Comparison of ENCODE assay signal across 8 cellular contexts in genomic region chr17:1492249-1493206, GRCh38. TPM values are rescaled to one million over a fixed set of nuclear protein-coding genes. Genes with fewer than 3 reads are reported as not detected.
A peak's percentile ranks its signal among the peaks of the same experiment; 100 is the strongest.
DNase-seq lines count a peak whose midpoint lies in the region; ATAC-seq and TF ChIP-seq lines count a peak whose summit lies in the region.

Gene MYO1C (minus strand): TSS chr17:1492686. CDS start chr17:1492487, 199 bp downstream.

- H3K27ac ChIP-seq in foreskin keratinocyte, result no peak within 1 kb of the TSS

- H3K27me3 ChIP-seq in foreskin keratinocyte, result no peaks in the 10 kb centered on the region

- H3K4me1 Mint-ChIP-seq in T-helper 2 cell treated with Interferon-gamma antibody and Interleukin-4, amounts not matched to agents 5 μg/mL and 100 μg/mL, for 36 hours (ENCODE audit: low read depth), result peaks cover 15% of the 10 kb centered on the region
- H3K4me1 Mint-ChIP-seq in osteocyte (ENCODE audit: unreplicated experiment), result peaks cover 43% of the 10 kb centered on the region

- H3K4me1 ChIP-seq in foreskin keratinocyte, result peaks cover 5% of the 10 kb centered on the region

- no peak for DNase-seq in Daoy (ENCODE audit: low read depth)
- DNase-seq in T-helper 2 cell treated with Interferon-gamma antibody and Interleukin-4, amounts not matched to agents 5 μg/mL and 100 μg/mL, for 36 hours (ENCODE audit: low spot score), result no peak
- no peak for DNase-seq in foreskin keratinocyte
- DNase-seq in osteocyte (ENCODE audit: extremely low spot score, unreplicated experiment), result no peak
- no peak for DNase-seq in glomerular visceral epithelial cell (ENCODE audit: extremely low spot score)

- peaks cover 7% of the 10 kb centered on the region for H3K36me3 Mint-ChIP-seq in T-helper 2 cell treated with Interferon-gamma antibody and Interleukin-4, amounts not matched to agents 5 μg/mL and 100 μg/mL, for 36 hours (ENCODE audit: low read depth)
- H3K36me3 Mint-ChIP-seq in osteocyte (ENCODE audit: unreplicated experiment), result no peaks in the 10 kb centered on the region

- no peak for TF ChIP-seq CTCF in foreskin keratinocyte (conservative IDR thresholded peaks at IDR 0.05)
- no peak for TF ChIP-seq CTCF in osteocyte (IDR thresholded peaks at IDR 0.05)

- H3K4me3 Mint-ChIP-seq in T-helper 2 cell treated with Interferon-gamma antibody and Interleukin-4, amounts not matched to agents 5 μg/mL and 100 μg/mL, for 36 hours, result peak within 1 kb of the TSS; percentile 85
- H3K4me3 Mint-ChIP-seq in osteocyte (ENCODE audit: unreplicated experiment), result peak within 1 kb of the TSS; percentile 84

- peaks cover 3% of the 10 kb centered on the region for H3K27me3 Mint-ChIP-seq in T-helper 2 cell treated with Interferon-gamma antibody and Interleukin-4, amounts not matched to agents 5 μg/mL and 100 μg/mL, for 36 hours (ENCODE audit: low read depth)
- no peaks in the 10 kb centered on the region for H3K27me3 Mint-ChIP-seq in osteocyte (ENCODE audit: unreplicated experiment)

- ATAC-seq in foreskin keratinocyte, result no peak
- no peak for ATAC-seq in GM21515 (IDR thresholded peaks at IDR 0.05; ENCODE audit: unreplicated experiment)
- no peak for ATAC-seq in GM18505 (IDR thresholded peaks at IDR 0.05; ENCODE audit: unreplicated experiment)
- ATAC-seq in HG03095 (IDR thresholded peaks at IDR 0.05; ENCODE audit: unreplicated experiment), result no peak

- H3K9me3 Mint-ChIP-seq in T-helper 2 cell treated with Interferon-gamma antibody and Interleukin-4, amounts not matched to agents 5 μg/mL and 100 μg/mL, for 36 hours, result no peaks in the 10 kb centered on the region
- H3K9me3 Mint-ChIP-seq in osteocyte (ENCODE audit: unreplicated experiment), result no peaks in the 10 kb centered on the region

- peak within 1 kb of the TSS; percentile 91 for H3K27ac Mint-ChIP-seq in T-helper 2 cell treated with Interferon-gamma antibody and Interleukin-4, amounts not matched to agents 5 μg/mL and 100 μg/mL, for 36 hours
- H3K27ac Mint-ChIP-seq in osteocyte (ENCODE audit: unreplicated experiment), result peak within 1 kb of the TSS; percentile 78

- TF ChIP-seq POLR2A in GM18505 (IDR thresholded peaks at IDR 0.05; ENCODE audit: borderline replicate concordance, extremely low read depth, insufficient read depth, insufficient read length), result no peak

RNA-seq across cellular contexts. Expression of gene MYO1C, which starts in this region (rescaled TPM):
- 55.9 and 57.2 TPM in 2 replicates for total RNA-seq in Daoy (2014; rRNA removed; shearing (Covaris generic))
- 148 and 162 TPM in 2 replicates for total RNA-seq in foreskin keratinocyte
- polyA plus RNA-seq in foreskin keratinocyte, result 81.9 and 96.8 TPM in 2 replicates
- 183 and 184 TPM in 2 replicates for total RNA-seq in osteocyte
